In the genomic region with DNA sequence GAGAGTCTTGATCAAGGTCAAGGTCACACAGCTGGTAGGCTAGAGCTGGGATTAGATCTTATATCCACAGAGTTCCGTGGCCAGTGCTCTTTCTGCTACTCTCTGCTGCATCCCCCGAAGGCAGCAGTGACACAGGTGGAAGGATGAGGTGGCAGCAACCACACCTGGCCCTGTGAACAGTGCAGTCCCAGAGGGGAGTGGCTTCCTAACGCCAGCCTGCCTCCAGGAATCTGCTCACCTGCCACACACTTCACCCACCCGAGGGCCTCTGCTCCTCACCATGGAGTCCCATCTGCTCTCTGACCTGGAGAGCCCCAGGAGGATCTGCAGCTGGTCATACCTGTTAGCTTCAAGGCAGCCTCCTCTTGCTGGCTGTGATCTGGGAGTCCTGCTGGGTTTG, we compare ENCODE assay signal across 19 cellular contexts.
"Had no signal": no experiment of that assay in that cellular context is flagged by ENCODE, and none has a peak within 500 bp of the region (broad histone marks: within the 10 kb centered on the region; RNA-seq: fewer than 3 reads in every experiment).

No MANE protein-coding gene starts in this region.

- H3K27ac ChIP-seq: epithelial cell of prostate, gastrocnemius medialis, heart left ventricle, neural progenitor cell, ovary, right lobe of liver, stomach had no signal

- DNase-seq: activated CD4-positive, alpha-beta T cell treated with anti-CD3 and anti-CD28 coated beads, Interleukin-2, amount 10 ng/mL, durations not matched to agents 7 days and 5 days; activated CD4-positive, CD25-positive, alpha-beta regulatory T cell; activated CD8-positive, alpha-beta memory T cell treated with anti-CD3 and anti-CD28 coated beads for 24 hours; activated naive CD4-positive, alpha-beta T cell treated with Interleukin-2 at 50 U/mL for 16 hours; activated naive CD8-positive, alpha-beta T cell treated with anti-CD3 and anti-CD28 coated beads, Interleukin-2, amount 50 U/mL, for 24 hours; aorta; dermis blood vessel endothelial cell; effector memory CD8-positive, alpha-beta T cell; gastrocnemius medialis; heart left ventricle; immature natural killer cell; mesendoderm; ovary; right lobe of liver; stomach; T-helper 2 cell had no signal

- H3K9me3 ChIP-seq: gastrocnemius medialis, heart left ventricle, ovary, right lobe of liver, stomach had no signal

- H3K27me3 ChIP-seq: gastrocnemius medialis, heart left ventricle, neural progenitor cell, ovary, right lobe of liver had no signal

- H3K9me3 Mint-ChIP-seq: activated CD4-positive, alpha-beta T cell treated with anti-CD3 and anti-CD28 coated beads, Interleukin-2, amount 10 ng/mL, durations not matched to agents 7 days and 5 days; activated naive CD8-positive, alpha-beta T cell treated with anti-CD3 and anti-CD28 coated beads, Interleukin-2, amount 50 U/mL, for 24 hours; effector memory CD8-positive, alpha-beta T cell; immature natural killer cell; neural progenitor cell had no signal

- H3K36me3 Mint-ChIP-seq: immature natural killer cell, neural progenitor cell had no signal

- H3K4me2 ChIP-seq: neural progenitor cell, smooth muscle cell had no signal

- H3K27ac Mint-ChIP-seq: activated CD4-positive, alpha-beta T cell treated with anti-CD3 and anti-CD28 coated beads, Interleukin-2, amount 10 ng/mL, durations not matched to agents 7 days and 5 days; activated naive CD8-positive, alpha-beta T cell treated with anti-CD3 and anti-CD28 coated beads, Interleukin-2, amount 50 U/mL, for 24 hours; effector memory CD8-positive, alpha-beta T cell; immature natural killer cell; neural progenitor cell had no signal

- H3K4me1 ChIP-seq: gastrocnemius medialis, heart left ventricle, neural progenitor cell, right lobe of liver, stomach had no signal

- ATAC-seq: activated naive CD8-positive, alpha-beta T cell treated with anti-CD3 and anti-CD28 coated beads, Interleukin-2, amount 50 U/mL, for 24 hours; effector memory CD8-positive, alpha-beta T cell; gastrocnemius medialis; heart left ventricle had no signal

- H2AFZ ChIP-seq: neural progenitor cell had no signal

- H3K36me3 ChIP-seq: gastrocnemius medialis, heart left ventricle, neural progenitor cell, ovary, right lobe of liver, stomach had no signal

- H3K4me3 Mint-ChIP-seq: activated CD4-positive, alpha-beta T cell treated with anti-CD3 and anti-CD28 coated beads, Interleukin-2, amount 10 ng/mL, durations not matched to agents 7 days and 5 days; activated naive CD8-positive, alpha-beta T cell treated with anti-CD3 and anti-CD28 coated beads, Interleukin-2, amount 50 U/mL, for 24 hours; effector memory CD8-positive, alpha-beta T cell; immature natural killer cell; neural progenitor cell had no signal

- H3K4me1 Mint-ChIP-seq: activated CD4-positive, alpha-beta T cell treated with anti-CD3 and anti-CD28 coated beads, Interleukin-2, amount 10 ng/mL, durations not matched to agents 7 days and 5 days; activated naive CD8-positive, alpha-beta T cell treated with anti-CD3 and anti-CD28 coated beads, Interleukin-2, amount 50 U/mL, for 24 hours; immature natural killer cell had no signal

- H3K4me3 ChIP-seq: gastrocnemius medialis, heart left ventricle, neural progenitor cell, ovary, right lobe of liver, smooth muscle cell, stomach had no signal

- H3K9ac ChIP-seq: neural progenitor cell had no signal
